Comparison of ENCODE assay signal across 27 cellular contexts in genomic region chr12:128639089-128639488, GRCh38.
"Had no signal": no experiment of that assay in that cellular context is flagged by ENCODE, and none has a peak within 500 bp of the region (broad histone marks: within the 10 kb centered on the region; RNA-seq: fewer than 3 reads in every experiment).

No MANE protein-coding gene starts in this region.

- ATAC-seq: esophagus mucosa; gastroesophageal sphincter; heart left ventricle; left cardiac atrium; left lung; mucosa of descending colon; natural killer cell treated with Interleukin-12 subunit alpha and Interleukin-12 subunit beta and Interleukin-15 and Interleukin-18, amount 100 ng/mL, for 72 hours; sciatic nerve; stimulated activated naive CD8-positive, alpha-beta T cell treated with anti-CD3 and anti-CD28 coated beads, Interleukin-15, amount 100 ng/mL, for 72 hours had no signal

- DNase-seq: colonic mucosa; effector CD8-positive, alpha-beta T cell; endodermal cell; foreskin fibroblast; heart left ventricle; kidney; left cardiac atrium; left lung; mesenchymal stem cell; mucosa of descending colon; naive B cell; stimulated activated CD4-positive, alpha-beta T cell treated with anti-CD3 and anti-CD28 coated beads, Interleukin-12 subunit alpha, Interleukin-12 subunit beta, amount 100 ng/mL, for 4 hours; stimulated activated CD4-positive, alpha-beta T cell treated with anti-CD3 and anti-CD28 coated beads, Interleukin-1b, Interleukin-23, amount 100 ng/mL, for 48 hours; stimulated activated CD4-positive, alpha-beta T cell treated with anti-CD3 and anti-CD28 coated beads, Interleukin-4, amount 100 ng/mL, for 1 hour; stimulated activated CD8-positive, alpha-beta memory T cell treated with anti-CD3 and anti-CD28 coated beads, Interleukin-4, amount 100 ng/mL, for 48 hours; stimulated activated naive CD4-positive, alpha-beta T cell; stimulated activated naive CD8-positive, alpha-beta T cell treated with anti-CD3 and anti-CD28 coated beads, Interleukin-15, amount 100 ng/mL, for 72 hours; trophoblast cell had no signal

- H3K4me2 ChIP-seq: hepatocyte, smooth muscle cell had no signal

- H3K27me3 ChIP-seq: colonic mucosa, hepatocyte, left lung, suprapubic skin had no signal

- H3K9ac ChIP-seq: parathyroid adenoma had no signal

- FAIRE-seq: kidney had no signal

- H3K4me1 ChIP-seq: colonic mucosa, gastroesophageal sphincter, heart left ventricle, left lung, parathyroid adenoma, suprapubic skin had no signal

- H3K9me3 ChIP-seq: colonic mucosa, gastroesophageal sphincter, heart left ventricle, left lung, mucosa of descending colon, suprapubic skin had no signal

- H3K36me3 ChIP-seq: colonic mucosa, gastroesophageal sphincter, heart left ventricle, left lung, suprapubic skin had no signal

- H3K27ac ChIP-seq: colonic mucosa, epithelial cell of prostate, gastroesophageal sphincter, heart left ventricle, left lung, parathyroid adenoma, suprapubic skin had no signal

- H3K79me2 ChIP-seq: hepatocyte, parathyroid adenoma had no signal

- H3K4me3 ChIP-seq: colonic mucosa, gastroesophageal sphincter, heart left ventricle, hepatocyte, left lung, mucosa of descending colon, smooth muscle cell, suprapubic skin had no signal

- H2AFZ ChIP-seq: hepatocyte, parathyroid adenoma had no signal
